Comparison of ENCODE assay signal across 33 cellular contexts in genomic region chr10:129462257-129462795, GRCh38.
"Had no signal": no experiment of that assay in that cellular context is flagged by ENCODE, and none has a peak within 500 bp of the region (broad histone marks: within the 10 kb centered on the region; RNA-seq: fewer than 3 reads in every experiment).

No MANE protein-coding gene starts in this region.

- FAIRE-seq: astrocyte, bronchial epithelial cell had no signal

- H3K36me3 Mint-ChIP-seq: activated CD4-positive, alpha-beta memory T cell treated with anti-CD3 and anti-CD28 coated beads for 36 hours; activated naive CD4-positive, alpha-beta T cell treated with anti-CD3 and anti-CD28 coated beads, Interleukin-2, amount 50 U/mL, for 72 hours had no signal

- H3K4me1 ChIP-seq: SJCRH30 had no signal

- DNase-seq: activated B cell treated with CpG ODN at 0.5 μM for 24 hours; activated CD4-positive, alpha-beta memory T cell treated with anti-CD3 and anti-CD28 coated beads for 36 hours; activated CD4-positive, alpha-beta T cell treated with anti-CD3 and anti-CD28 coated beads for 4 hours; activated CD4-positive, alpha-beta T cell treated with anti-CD3 and anti-CD28 coated beads, Interleukin-2, amount 50 U/mL, for 1 hour; activated CD4-positive, CD25-positive, alpha-beta regulatory T cell treated with anti-CD3 and anti-CD28 coated beads, Interleukin-2, amount 50 U/mL, for 72 hours; activated CD8-positive, alpha-beta memory T cell treated with anti-CD3 and anti-CD28 coated beads, Interleukin-2, amount 50 U/mL, for 4 hours; activated gamma-delta T cell treated with Interleukin-2 at 50 U/mL for 16 hours; activated naive CD4-positive, alpha-beta T cell treated with anti-CD3 and anti-CD28 coated beads for 36 hours; activated T-cell treated with anti-CD3 and anti-CD28 coated beads for 4 hours; activated T-cell treated with anti-CD3 and anti-CD28 coated beads, Interleukin-2, amount 50 U/mL, for 4 hours; adrenal gland; body of pancreas; caudate nucleus; Kasumi-1; KG1; MG63; NCI-H1048; NCI-H1105 treated with DMSO at 0.1 percent for 48 hours; NCI-H1436 treated with DMSO at 0.1 percent for 48 hours; NCI-H1694 treated with DMSO at 0.1 percent for 48 hours; NCI-H2029; NCI-H345; NCI-H524 treated with DMSO at 0.1 percent for 48 hours; SHP77; SJCRH30 had no signal

- H3K27me3 ChIP-seq: body of pancreas, MG63, SJCRH30 had no signal

- ATAC-seq: activated naive CD4-positive, alpha-beta T cell treated with anti-CD3 and anti-CD28 coated beads, Interleukin-2, amount 50 U/mL, for 72 hours; activated T-cell treated with anti-CD3 and anti-CD28 coated beads, Interleukin-2, amount 50 U/mL, for 4 hours; body of pancreas; Panc1 had no signal

- H3K4me3 Mint-ChIP-seq: activated B cell treated with CpG ODN at 0.5 μM for 24 hours; activated CD4-positive, alpha-beta memory T cell treated with anti-CD3 and anti-CD28 coated beads for 36 hours; activated naive CD4-positive, alpha-beta T cell treated with anti-CD3 and anti-CD28 coated beads for 36 hours; activated T-cell treated with anti-CD3 and anti-CD28 coated beads, Interleukin-2, amount 50 U/mL, for 4 hours; activated T-helper 1 cell treated with anti-CD3 and anti-CD28 coated beads, Interleukin-12 subunit alpha, Interleukin-12 subunit beta, Interleukin-2, Interleukin-4 antibody, amounts not matched to agents 30 ng/mL and 10 ng/mL and 1 ng/mL, durations not matched to agents 14 hours and 24 hours and 36 hours; T-helper 1 cell treated with Interleukin-12 subunit alpha and Interleukin-12 subunit beta and Interleukin-4 antibody, amounts not matched to agents 30 μg/mL and 1 μg/mL, for 36 hours; T-helper 2 cell treated with Interferon-gamma antibody and Interleukin-4, amounts not matched to agents 5 μg/mL and 100 μg/mL, for 36 hours had no signal

- H3K9me3 Mint-ChIP-seq: activated B cell treated with CpG ODN at 0.5 μM for 24 hours; activated CD4-positive, alpha-beta memory T cell treated with anti-CD3 and anti-CD28 coated beads for 36 hours; activated naive CD4-positive, alpha-beta T cell treated with anti-CD3 and anti-CD28 coated beads for 36 hours; activated naive CD4-positive, alpha-beta T cell treated with anti-CD3 and anti-CD28 coated beads, Interleukin-2, amount 50 U/mL, for 72 hours; activated T-cell treated with anti-CD3 and anti-CD28 coated beads, Interleukin-2, amount 50 U/mL, for 4 hours; activated T-helper 1 cell treated with anti-CD3 and anti-CD28 coated beads, Interleukin-12 subunit alpha, Interleukin-12 subunit beta, Interleukin-2, Interleukin-4 antibody, amounts not matched to agents 30 ng/mL and 10 ng/mL and 1 ng/mL, durations not matched to agents 14 hours and 24 hours and 36 hours; T-helper 1 cell treated with Interleukin-12 subunit alpha and Interleukin-12 subunit beta and Interleukin-4 antibody, amounts not matched to agents 30 μg/mL and 1 μg/mL, for 36 hours; T-helper 2 cell treated with Interferon-gamma antibody and Interleukin-4, amounts not matched to agents 5 μg/mL and 100 μg/mL, for 36 hours had no signal

- H3K4me3 ChIP-seq: adrenal gland, body of pancreas, MG63, SJCRH30, SK-N-MC had no signal

- H3K9me3 ChIP-seq: adrenal gland, body of pancreas, MG63, SJCRH30 had no signal

- H3K27ac ChIP-seq: adrenal gland, body of pancreas, SJCRH30, SK-N-MC had no signal

- H3K36me3 ChIP-seq: adrenal gland, MG63, SJCRH30 had no signal

- H3K27ac Mint-ChIP-seq: activated B cell treated with CpG ODN at 0.5 μM for 24 hours; activated CD4-positive, alpha-beta memory T cell treated with anti-CD3 and anti-CD28 coated beads for 36 hours; activated naive CD4-positive, alpha-beta T cell treated with anti-CD3 and anti-CD28 coated beads for 36 hours; activated naive CD4-positive, alpha-beta T cell treated with anti-CD3 and anti-CD28 coated beads, Interleukin-2, amount 50 U/mL, for 72 hours; activated T-helper 1 cell treated with anti-CD3 and anti-CD28 coated beads, Interleukin-12 subunit alpha, Interleukin-12 subunit beta, Interleukin-2, Interleukin-4 antibody, amounts not matched to agents 30 ng/mL and 10 ng/mL and 1 ng/mL, durations not matched to agents 14 hours and 24 hours and 36 hours; T-helper 1 cell treated with Interleukin-12 subunit alpha and Interleukin-12 subunit beta and Interleukin-4 antibody, amounts not matched to agents 30 μg/mL and 1 μg/mL, for 36 hours; T-helper 2 cell treated with Interferon-gamma antibody and Interleukin-4, amounts not matched to agents 5 μg/mL and 100 μg/mL, for 36 hours had no signal
